ENCODE assay signal across 2 cellular contexts in genomic region chr4:40686081-40686913, GRCh38.
TF ChIP-seq lines count a peak whose summit lies in the region.

No MANE protein-coding gene starts in this region.

TF ChIP-seq in IMR-90, 13 proteins besides CTCF, POLR2A, EP300 and RAD21:
- TF ChIP-seq CHD1 (IDR thresholded peaks at IDR 0.05; ENCODE audit: low read depth, low read length) (no peak), MAFK (IDR thresholded peaks at IDR 0.05; ENCODE audit: low read depth, low read length) (no peak), BHLHE40 (IDR thresholded peaks at IDR 0.05; ENCODE audit: low read depth, low read length) (no peak), RFX5 (IDR thresholded peaks at IDR 0.05; ENCODE audit: low read depth, low read length) (no peak), USF2 (IDR thresholded peaks at IDR 0.05; ENCODE audit: low read depth, low read length) (no peak), CEBPB (IDR thresholded peaks at IDR 0.05; ENCODE audit: low read depth, low read length) (no peak), MXI1 (IDR thresholded peaks at IDR 0.05; ENCODE audit: borderline replicate concordance, low read depth, low read length) (no peak), NFE2L2 (IDR thresholded peaks at IDR 0.05; ENCODE audit: low read depth, low read length) (no peak), FOS (IDR thresholded peaks at IDR 0.05; ENCODE audit: low read depth, low read length) (no peak), SMC3 (IDR thresholded peaks at IDR 0.05; ENCODE audit: low read depth, low read length) (no peak), MAZ (IDR thresholded peaks at IDR 0.05; ENCODE audit: borderline replicate concordance, low read depth, low read length) (no peak), ELK1 (IDR thresholded peaks at IDR 0.05; ENCODE audit: borderline replicate concordance, low read depth, low read length) (no peak), RCOR1 (IDR thresholded peaks at IDR 0.05; ENCODE audit: insufficient replicate concordance, low read length) (no peak)
TF ChIP-seq in IMR-90: peak in this region for 0.

TF ChIP-seq in GM12878, 131 proteins besides CTCF, POLR2A, EP300 and RAD21:
- TF ChIP-seq ZZZ3 (IDR thresholded peaks at IDR 0.05; ENCODE audit: control insufficient read depth, insufficient read length, low read depth), result no peak
- TF ChIP-seq FOS (IDR thresholded peaks at IDR 0.05; ENCODE audit: borderline replicate concordance, extremely low read depth, insufficient read length), result no peak
- TF ChIP-seq USF2 (IDR thresholded peaks at IDR 0.05; ENCODE audit: borderline replicate concordance, low read depth, low read length), result no peak
- no peak for TF ChIP-seq SREBF2 (IDR thresholded peaks at IDR 0.05; ENCODE audit: low read length)
- TF ChIP-seq ZBTB11 (CRISPR knock-in tag; IDR thresholded peaks at IDR 0.05), result no peak
- TF ChIP-seq BCL11A (IDR thresholded peaks at IDR 0.05; ENCODE audit: low read depth, low read length), result no peak
- TF ChIP-seq ATF3 (IDR thresholded peaks at IDR 0.05; ENCODE audit: borderline replicate concordance, extremely low read depth, low read depth, low read length), result no peak
- no peak for TF ChIP-seq MEF2A (IDR thresholded peaks at IDR 0.05; ENCODE audit: insufficient read depth, low read depth, low read length)
- TF ChIP-seq NFIC (IDR thresholded peaks at IDR 0.05; ENCODE audit: low read depth, low read length), result no peak
- no peak for TF ChIP-seq BHLHE40 (IDR thresholded peaks at IDR 0.05; ENCODE audit: borderline replicate concordance in 1 of 2, low read depth in 2 of 2, low read length in 1 of 2)
- no peak for TF ChIP-seq PRDM15 (CRISPR knock-in tag; IDR thresholded peaks at IDR 0.05)
- TF ChIP-seq FOXK2 (IDR thresholded peaks at IDR 0.05), result no peak
- TF ChIP-seq RFX5 (IDR thresholded peaks at IDR 0.05; ENCODE audit: low read depth, low read length), result no peak
